In genomic region chrX:135698924-135699323, GRCh38 we compare ENCODE assay signal across 9 cellular contexts. TPM values are rescaled to one million over a fixed set of nuclear protein-coding genes. Genes with fewer than 3 reads are reported as not detected.
"Had no signal": no experiment of that assay in that cellular context is flagged by ENCODE, and none has a peak within 500 bp of the region (broad histone marks: within the 10 kb centered on the region; RNA-seq: fewer than 3 reads in every experiment).

No MANE protein-coding gene starts in this region.

- DNase-seq: H9, HCEC 1CT, IMR-90 had no signal

- H3K4me3 ChIP-seq: GM23338, K562 had no signal

- ATAC-seq: GM23338, K562 had no signal

- FAIRE-seq: H1, H54, HTR-8/SVneo, K562 had no signal

- H3K4me2 ChIP-seq: GM23338 had no signal

RNA-seq across cellular contexts. Expression of gene CT45A1, which starts 14.5 kb away (rescaled TPM):
- total RNA-seq: GM23338, H1, H9, HT-29, IMR-90 had no signal
- polyA plus RNA-seq: GM23338, H1, IMR-90 had no signal
